ENCODE assay signal across 23 cellular contexts in the genomic region with DNA sequence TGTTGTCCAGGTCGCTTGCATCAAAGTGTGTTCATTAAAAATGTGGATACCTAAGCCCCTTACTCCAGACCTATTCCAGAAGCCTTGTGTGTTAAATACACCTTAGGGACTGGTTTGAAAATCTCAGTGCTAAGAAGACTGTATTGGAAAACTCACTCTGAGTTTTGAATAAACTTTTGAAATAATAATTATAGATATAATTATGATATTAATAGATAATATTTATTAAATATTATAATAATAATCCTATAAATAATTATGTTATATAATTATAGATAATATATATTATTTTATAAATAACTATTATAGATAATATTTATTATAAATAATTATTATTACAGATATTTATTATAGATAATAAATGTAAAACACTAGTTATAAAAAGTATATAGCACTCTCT.
"Had no signal": no experiment of that assay in that cellular context is flagged by ENCODE, and none has a peak within 500 bp of the region (broad histone marks: within the 10 kb centered on the region; RNA-seq: fewer than 3 reads in every experiment).

No MANE protein-coding gene starts in this region.

- H3K36me3 ChIP-seq: esophagus squamous epithelium, lower lobe of right lung, prostate gland, sigmoid colon, spleen, tibial artery had no signal

- H3K9ac ChIP-seq: parathyroid adenoma had no signal

- H3K27me3 ChIP-seq: esophagus squamous epithelium, sigmoid colon, spleen, testis, tibial artery had no signal

- H3K36me3 Mint-ChIP-seq: immature natural killer cell; natural killer cell; stimulated activated memory B cell treated with anti-CD40 and anti-IgM and Interleukin-4, amounts not matched to agents 10 μg/mL and 1 μg/mL and 100 μg/mL, for 72 hours; type B pancreatic cell had no signal

- H3K4me3 Mint-ChIP-seq: endodermal cell; immature natural killer cell; natural killer cell; stimulated activated memory B cell treated with anti-CD40 and anti-IgM and Interleukin-4, amounts not matched to agents 10 μg/mL and 1 μg/mL and 100 μg/mL, for 72 hours; type B pancreatic cell had no signal

- H3K27ac Mint-ChIP-seq: endodermal cell; immature natural killer cell; natural killer cell; stimulated activated memory B cell treated with anti-CD40 and anti-IgM and Interleukin-4, amounts not matched to agents 10 μg/mL and 1 μg/mL and 100 μg/mL, for 72 hours; type B pancreatic cell had no signal

- H3K27ac ChIP-seq: parathyroid adenoma, prostate gland, sigmoid colon, testis, tibial artery had no signal

- H2AFZ ChIP-seq: parathyroid adenoma had no signal

- H3K4me1 ChIP-seq: prostate gland, testis had no signal

- H3K9me3 Mint-ChIP-seq: endodermal cell; immature natural killer cell; natural killer cell; stimulated activated memory B cell treated with anti-CD40 and anti-IgM and Interleukin-4, amounts not matched to agents 10 μg/mL and 1 μg/mL and 100 μg/mL, for 72 hours had no signal

- H3K4me1 Mint-ChIP-seq: immature natural killer cell; stimulated activated memory B cell treated with anti-CD40 and anti-IgM and Interleukin-4, amounts not matched to agents 10 μg/mL and 1 μg/mL and 100 μg/mL, for 72 hours had no signal

- H3K4me3 ChIP-seq: esophagus squamous epithelium, lower lobe of right lung, prostate gland, sigmoid colon, testis, tibial artery had no signal

- FAIRE-seq: endothelial cell of umbilical vein had no signal

- ATAC-seq: left ventricle myocardium superior; lower lobe of right lung; natural killer cell; right cardiac atrium; stimulated activated memory B cell treated with anti-CD40 and anti-IgM and Interleukin-4, amounts not matched to agents 10 μg/mL and 1 μg/mL and 100 μg/mL, for 72 hours; stimulated activated naive CD8-positive, alpha-beta T cell treated with anti-CD3 and anti-CD28 coated beads, Interleukin-15, Interleukin-2, amounts not matched to agents 100 U/mL and 50 U/mL, for 24 hours had no signal

- DNase-seq: effector CD8-positive, alpha-beta T cell; endodermal cell; esophagus squamous epithelium; foreskin melanocyte; hypothalamus; immature natural killer cell; islet precursor cell; left ventricle myocardium superior; lower lobe of right lung; natural killer cell; right cardiac atrium; sigmoid colon; spleen; stimulated activated CD4-positive, alpha-beta T cell treated with anti-CD3 and anti-CD28 coated beads, Interleukin-4, amount 100 ng/mL, for 4 hours; stimulated activated naive CD8-positive, alpha-beta T cell treated with anti-CD3 and anti-CD28 coated beads, Interleukin-15, Interleukin-2, amounts not matched to agents 100 U/mL and 50 U/mL, for 24 hours; substantia nigra; testis; tibial artery had no signal

- H3K9me3 ChIP-seq: esophagus squamous epithelium, lower lobe of right lung, prostate gland, sigmoid colon, spleen, testis, tibial artery had no signal

- H3K27me3 Mint-ChIP-seq: type B pancreatic cell had no signal
